In genomic region chr10:2791774-2792443, GRCh38 we compare ENCODE assay signal across 11 cellular contexts.
DNase-seq lines count a peak whose midpoint lies in the region; ATAC-seq lines count a peak whose summit lies in the region.
"Had no signal": no experiment of that assay in that cellular context is flagged by ENCODE, and none has a peak within 500 bp of the region (broad histone marks: within the 10 kb centered on the region; RNA-seq: fewer than 3 reads in every experiment).

No MANE protein-coding gene starts in this region.

- DNase-seq in activated CD8-positive, alpha-beta memory T cell treated with anti-CD3 and anti-CD28 coated beads, Interleukin-2, amount 10 ng/mL, durations not matched to agents 7 days and 5 days, result peak; percentile 71
- no peak for DNase-seq in activated CD8-positive, alpha-beta memory T cell treated with anti-CD3 and anti-CD28 coated beads for 24 hours
- no peak for DNase-seq in natural killer cell treated with Interleukin-12 subunit alpha and Interleukin-12 subunit beta and Interleukin-15 and Interleukin-18, amount 100 ng/mL, for 72 hours (ENCODE audit: low spot score)
- DNase-seq in NCI-H1048 (lab: John Stamatoyannopoulos, UW) (no peak), mucosa of gallbladder (ENCODE audit: low spot score) (no peak), CD1c-positive myeloid dendritic cell (ENCODE audit: extremely low spot score) (no peak)
- DNase-seq: mucosa of descending colon, NCI-H1105 had no signal

- H3K9me3 Mint-ChIP-seq in activated CD8-positive, alpha-beta memory T cell treated with anti-CD3 and anti-CD28 coated beads, Interleukin-2, amount 10 ng/mL, durations not matched to agents 7 days and 5 days (ENCODE audit: low read depth), result peaks cover 2% of the 10 kb centered on the region
- H3K9me3 Mint-ChIP-seq in natural killer cell treated with Interleukin-12 subunit alpha and Interleukin-12 subunit beta and Interleukin-15 and Interleukin-18, amount 100 ng/mL, for 72 hours, result peaks cover 7% of the 10 kb centered on the region

- no peak overlapping the region for H3K4me3 Mint-ChIP-seq in activated CD8-positive, alpha-beta memory T cell treated with anti-CD3 and anti-CD28 coated beads, Interleukin-2, amount 10 ng/mL, durations not matched to agents 7 days and 5 days
- H3K4me3 Mint-ChIP-seq in natural killer cell treated with Interleukin-12 subunit alpha and Interleukin-12 subunit beta and Interleukin-15 and Interleukin-18, amount 100 ng/mL, for 72 hours, result peak overlapping the region; percentile 26
- H3K4me3 Mint-ChIP-seq: brain had no signal

- peaks cover 23% of the 10 kb centered on the region for H3K4me1 Mint-ChIP-seq in activated CD8-positive, alpha-beta memory T cell treated with anti-CD3 and anti-CD28 coated beads, Interleukin-2, amount 10 ng/mL, durations not matched to agents 7 days and 5 days
- peaks cover 5 to 35% of the 10 kb centered on the region in 2 donors for H3K4me1 Mint-ChIP-seq in natural killer cell treated with Interleukin-12 subunit alpha and Interleukin-12 subunit beta and Interleukin-15 and Interleukin-18, amount 100 ng/mL, for 72 hours (ENCODE audit: low read depth in 2 of 2)

- H3K27me3 Mint-ChIP-seq in activated CD8-positive, alpha-beta memory T cell treated with anti-CD3 and anti-CD28 coated beads, Interleukin-2, amount 10 ng/mL, durations not matched to agents 7 days and 5 days, result peaks cover 7% of the 10 kb centered on the region
- peaks cover 5 to 25% of the 10 kb centered on the region in 2 donors for H3K27me3 Mint-ChIP-seq in natural killer cell treated with Interleukin-12 subunit alpha and Interleukin-12 subunit beta and Interleukin-15 and Interleukin-18, amount 100 ng/mL, for 72 hours
- H3K27me3 Mint-ChIP-seq: brain had no signal

- CTCF ChIA-PET in activated CD8-positive, alpha-beta memory T cell treated with anti-CD3 and anti-CD28 coated beads, Interleukin-2, amount 10 ng/mL, durations not matched to agents 7 days and 5 days (lab: Charles Lee), result no interaction called here

- H3K36me3 Mint-ChIP-seq in activated CD8-positive, alpha-beta memory T cell treated with anti-CD3 and anti-CD28 coated beads, Interleukin-2, amount 10 ng/mL, durations not matched to agents 7 days and 5 days, result no peaks in the 10 kb centered on the region
- H3K36me3 Mint-ChIP-seq in natural killer cell treated with Interleukin-12 subunit alpha and Interleukin-12 subunit beta and Interleukin-15 and Interleukin-18, amount 100 ng/mL, for 72 hours, result peaks cover 8% of the 10 kb centered on the region
- H3K36me3 Mint-ChIP-seq: brain had no signal

- H3K27ac Mint-ChIP-seq in activated CD8-positive, alpha-beta memory T cell treated with anti-CD3 and anti-CD28 coated beads, Interleukin-2, amount 10 ng/mL, durations not matched to agents 7 days and 5 days, result peak overlapping the region; percentile 19
- H3K27ac Mint-ChIP-seq in natural killer cell treated with Interleukin-12 subunit alpha and Interleukin-12 subunit beta and Interleukin-15 and Interleukin-18, amount 100 ng/mL, for 72 hours, result peak overlapping the region in 1 of 2 donors; percentile 41
- H3K27ac Mint-ChIP-seq: brain had no signal

- peak; percentile 76 for ATAC-seq in activated CD8-positive, alpha-beta memory T cell treated with anti-CD3 and anti-CD28 coated beads, Interleukin-2, amount 10 ng/mL, durations not matched to agents 7 days and 5 days
- ATAC-seq in GM21515 (IDR thresholded peaks at IDR 0.05; ENCODE audit: unreplicated experiment) (peak; percentile 63), HG03432 (IDR thresholded peaks at IDR 0.05; ENCODE audit: unreplicated experiment) (peak; percentile 94)
- ATAC-seq in natural killer cell treated with Interleukin-12 subunit alpha and Interleukin-12 subunit beta and Interleukin-15 and Interleukin-18, amount 100 ng/mL, for 72 hours, result peak; percentile 82 to 92
- ATAC-seq: mucosa of descending colon had no signal
